Comparison of ENCODE assay signal across 8 cellular contexts in genomic region chr5:32276173-32276853, GRCh38. TPM values are rescaled to one million over a fixed set of nuclear protein-coding genes. Genes with fewer than 3 reads are reported as not detected.
DNase-seq lines count a peak whose midpoint lies in the region; ATAC-seq, FAIRE-seq and TF ChIP-seq lines count a peak whose summit lies in the region.

No MANE protein-coding gene starts in this region.

- no peak for FAIRE-seq in frontal cortex (lab: Jason Lieb, UNC)

- intact Hi-C loops in left ventricle myocardium superior (cut with micrococcal nuclease) (no loop called here), vagina (cut with DNase I) (no loop called here)

- no peaks in the 10 kb centered on the region for H3K27me3 Mint-ChIP-seq in type B pancreatic cell

- H3K27ac ChIP-seq in VCaP (peak overlapping the region; percentile 44; the same call in 1 of the 2 replicates), vagina (no peak overlapping the region)

- ATAC-seq in GM18909 (IDR thresholded peaks at IDR 0.05; ENCODE audit: poor library complexity, unreplicated experiment) (peak; percentile 40), HG03280 (IDR thresholded peaks at IDR 0.05; ENCODE audit: unreplicated experiment) (peak; percentile 53), left ventricle myocardium superior (peak; percentile 76)

- DNase-seq in left ventricle myocardium superior = no peak
- DNase-seq in type B pancreatic cell (ENCODE audit: extremely low spot score, unreplicated experiment) = no peak
- no peak for DNase-seq in frontal cortex (ENCODE audit: low spot score in 2 of 2)
- DNase-seq in vagina (ENCODE audit: extremely low spot score in 2 of 2) = no peak
- no peak for DNase-seq in SHP77 treated with DMSO at 0.1 percent for 48 hours (lab: John Stamatoyannopoulos, UW)

- H3K36me3 ChIP-seq in vagina = peaks cover 0 to 17% of the 10 kb centered on the region in 2 donors

- peak overlapping the region; percentile 48 for H3K4me3 Mint-ChIP-seq in type B pancreatic cell

- no peaks in the 10 kb centered on the region for H3K9me3 ChIP-seq in vagina

- H3K9me3 Mint-ChIP-seq in type B pancreatic cell = no peaks in the 10 kb centered on the region

- H3K4me1 Mint-ChIP-seq in type B pancreatic cell (ENCODE audit: unreplicated experiment) = peaks cover 40% of the 10 kb centered on the region

- TF ChIP-seq CTCF in VCaP (conservative IDR thresholded peaks at IDR 0.05) = no peak
- no peak for TF ChIP-seq CTCF in type B pancreatic cell (conservative IDR thresholded peaks at IDR 0.05)
- TF ChIP-seq CTCF in vagina (IDR thresholded peaks at IDR 0.05) = no peak

- no peaks in the 10 kb centered on the region for H3K27me3 ChIP-seq in vagina

- no peak overlapping the region for H3K4me3 ChIP-seq in vagina

- peaks cover 7% of the 10 kb centered on the region for H3K4me1 ChIP-seq in vagina

- peaks cover 33% of the 10 kb centered on the region for H3K36me3 Mint-ChIP-seq in type B pancreatic cell

- TF ChIP-seq POLR2A in vagina (IDR thresholded peaks at IDR 0.05) = no peak

- H3K27ac Mint-ChIP-seq in type B pancreatic cell = peak overlapping the region; percentile 83

RNA-seq across cellular contexts. Expression of gene MTMR12, which starts 36.4 kb away (rescaled TPM):
- total RNA-seq in left ventricle myocardium superior (17.4 TPM), type B pancreatic cell (ENCODE audit: low replicate concordance) (22.8 and 23.5 TPM in 2 replicates), frontal cortex (16.7 TPM), vagina (23.8 TPM)
